2 cellular contexts compared by ENCODE assay signal in genomic region chr5:5622806-5623205, GRCh38.
TF ChIP-seq lines count a peak whose summit lies in the region.

No MANE protein-coding gene starts in this region.

TF ChIP-seq in HepG2, 621 proteins besides CTCF, POLR2A, EP300 and RAD21 (continued from another document):
- no peak for TF ChIP-seq CREB3 (CRISPR knock-in tag; IDR thresholded peaks at IDR 0.05)

TF ChIP-seq in K562, 482 proteins besides CTCF, POLR2A, EP300 and RAD21 (continued from another document):
- TF ChIP-seq PBX2 (CRISPR knock-in tag; IDR thresholded peaks at IDR 0.05; ENCODE audit: low read depth) (no peak), PBX2 (tag; conservative IDR thresholded peaks at IDR 0.05; ENCODE audit: low read depth) (no peak), MAFK (IDR thresholded peaks at IDR 0.05; ENCODE audit: low read length) (peak; percentile 28; the same call in 1 of the 2 replicates), RUNX1 (IDR thresholded peaks at IDR 0.05; ENCODE audit: low read depth) (no peak), CREM (IDR thresholded peaks at IDR 0.05; ENCODE audit: low read depth) (no peak)
